Comparison of ENCODE assay signal across 26 cellular contexts in the genomic region with DNA sequence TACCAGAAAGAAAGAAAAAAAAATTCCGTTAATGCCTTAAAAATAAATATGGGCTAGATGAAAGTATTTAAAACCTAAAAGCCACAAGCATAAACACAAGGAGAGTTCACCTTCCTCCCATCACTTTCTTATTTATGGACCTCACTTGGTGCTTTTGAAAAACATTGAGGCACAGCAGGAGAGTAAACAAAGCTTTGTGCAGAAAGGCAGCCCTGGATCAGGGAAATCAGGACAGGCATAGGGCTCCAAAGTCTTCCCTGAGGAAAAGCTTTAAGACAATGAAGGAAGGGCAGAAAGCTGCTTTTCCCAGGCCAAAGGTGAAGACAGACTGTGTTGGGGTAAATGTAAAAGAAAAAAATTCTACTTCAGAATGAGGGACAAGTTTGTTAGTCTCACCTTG.
"Had no signal": no experiment of that assay in that cellular context is flagged by ENCODE, and none has a peak within 500 bp of the region (broad histone marks: within the 10 kb centered on the region; RNA-seq: fewer than 3 reads in every experiment).

No MANE protein-coding gene starts in this region.

- H3K36me3 ChIP-seq: heart left ventricle, prostate gland, spleen, tibial artery, upper lobe of left lung, uterus had no signal

- H3K27me3 Mint-ChIP-seq: naive thymus-derived CD4-positive, alpha-beta T cell; stimulated activated memory B cell treated with anti-CD40 and anti-IgM and Interleukin-4, amounts not matched to agents 10 μg/mL and 1 μg/mL and 100 μg/mL, for 72 hours; stimulated activated naive CD8-positive, alpha-beta T cell treated with anti-CD3 and anti-CD28 coated beads, Interleukin-15, Interleukin-2, amounts not matched to agents 100 ng/mL and 50 ng/mL, for 24 hours had no signal

- DNase-seq: dorsolateral prefrontal cortex; effector CD8-positive, alpha-beta T cell; heart left ventricle; hippocampal formation; kidney; left cardiac atrium; left ventricle myocardium superior; mesenchymal stem cell; naive thymus-derived CD4-positive, alpha-beta T cell; nucleus accumbens; retina; spleen; stimulated activated CD4-positive, alpha-beta T cell treated with anti-CD3 and anti-CD28 coated beads, Interleukin-15, amount 100 ng/mL, for 24 hours; stimulated activated CD4-positive, alpha-beta T cell treated with anti-CD3 and anti-CD28 coated beads, Interleukin-1b, Interleukin-23, amount 100 ng/mL, for 48 hours; stimulated activated CD4-positive, alpha-beta T cell treated with anti-CD3 and anti-CD28 coated beads, Interleukin-4, amount 100 ng/mL, for 24 hours; tibial artery; upper lobe of left lung; uterus had no signal

- H3K4me1 Mint-ChIP-seq: stimulated activated memory B cell treated with anti-CD40 and anti-IgM and Interleukin-4, amounts not matched to agents 10 μg/mL and 1 μg/mL and 100 μg/mL, for 72 hours had no signal

- H3K9me3 ChIP-seq: prostate gland, uterus had no signal

- H3K9ac ChIP-seq: parathyroid adenoma had no signal

- ATAC-seq: esophagus mucosa; heart left ventricle; left cardiac atrium; left ventricle myocardium superior; naive thymus-derived CD4-positive, alpha-beta T cell; sciatic nerve; stimulated activated memory B cell treated with anti-CD40 and anti-IgM and Interleukin-4, amounts not matched to agents 10 μg/mL and 1 μg/mL and 100 μg/mL, for 72 hours had no signal

- H3K4me1 ChIP-seq: heart left ventricle, parathyroid adenoma, prostate gland, spleen, tibial artery, upper lobe of left lung, uterus had no signal

- H2AFZ ChIP-seq: parathyroid adenoma had no signal

- H3K4me3 ChIP-seq: coronary artery, dorsolateral prefrontal cortex, heart left ventricle, lung, prostate gland, spleen, tibial artery, upper lobe of left lung, uterus had no signal

- H3K27ac ChIP-seq: coronary artery, dorsolateral prefrontal cortex, heart left ventricle, parathyroid adenoma, prostate gland, spleen, tibial artery, upper lobe of left lung, uterus had no signal

- H3K36me3 Mint-ChIP-seq: naive thymus-derived CD4-positive, alpha-beta T cell; stimulated activated memory B cell treated with anti-CD40 and anti-IgM and Interleukin-4, amounts not matched to agents 10 μg/mL and 1 μg/mL and 100 μg/mL, for 72 hours had no signal

- H3K4me3 Mint-ChIP-seq: naive thymus-derived CD4-positive, alpha-beta T cell; stimulated activated memory B cell treated with anti-CD40 and anti-IgM and Interleukin-4, amounts not matched to agents 10 μg/mL and 1 μg/mL and 100 μg/mL, for 72 hours; stimulated activated naive CD8-positive, alpha-beta T cell treated with anti-CD3 and anti-CD28 coated beads, Interleukin-15, Interleukin-2, amounts not matched to agents 100 ng/mL and 50 ng/mL, for 24 hours had no signal

- H3K27me3 ChIP-seq: dorsolateral prefrontal cortex, heart left ventricle, spleen, tibial artery, upper lobe of left lung, uterus had no signal

- H3K79me2 ChIP-seq: parathyroid adenoma had no signal

- H3K27ac Mint-ChIP-seq: naive thymus-derived CD4-positive, alpha-beta T cell; stimulated activated memory B cell treated with anti-CD40 and anti-IgM and Interleukin-4, amounts not matched to agents 10 μg/mL and 1 μg/mL and 100 μg/mL, for 72 hours; stimulated activated naive CD8-positive, alpha-beta T cell treated with anti-CD3 and anti-CD28 coated beads, Interleukin-15, Interleukin-2, amounts not matched to agents 100 ng/mL and 50 ng/mL, for 24 hours had no signal
